21 cellular contexts compared by ENCODE assay signal in genomic region chr16:57100445-57100844, GRCh38.
"Had no signal": no experiment of that assay in that cellular context is flagged by ENCODE, and none has a peak within 500 bp of the region (broad histone marks: within the 10 kb centered on the region; RNA-seq: fewer than 3 reads in every experiment).

No MANE protein-coding gene starts in this region.

- H3K4me3 ChIP-seq: gastrocnemius medialis, left lung, mucosa of descending colon, smooth muscle cell, suprapubic skin, transverse colon, upper lobe of right lung, uterus had no signal

- H3K9me3 ChIP-seq: gastrocnemius medialis, left lung, mucosa of descending colon, neutrophil, suprapubic skin, transverse colon, upper lobe of right lung, uterus had no signal

- H3K4me1 ChIP-seq: gastrocnemius medialis, parathyroid adenoma, uterus had no signal

- DNase-seq: cortex of kidney; effector CD4-positive, alpha-beta T cell; gastrocnemius medialis; head of caudate nucleus; left lung; mucosa of descending colon; naive B cell; stimulated activated CD4-positive, alpha-beta T cell treated with anti-CD3 and anti-CD28 coated beads, Interleukin-12 subunit alpha, Interleukin-12 subunit beta, amount 100 ng/mL, for 4 hours; stimulated activated CD4-positive, alpha-beta T cell treated with anti-CD3 and anti-CD28 coated beads, Interleukin-1b, Interleukin-23, amount 100 ng/mL, for 48 hours; stimulated activated CD4-positive, alpha-beta T cell treated with anti-CD3 and anti-CD28 coated beads, Interleukin-4, amount 100 ng/mL, for 1 hour; stimulated activated CD8-positive, alpha-beta memory T cell treated with anti-CD3 and anti-CD28 coated beads, Interleukin-4, amount 100 ng/mL, for 48 hours; stimulated activated naive CD4-positive, alpha-beta T cell treated with Interleukin-2 at 50 U/mL for 16 hours; transverse colon; upper lobe of right lung; uterus had no signal

- H3K27ac ChIP-seq: gastrocnemius medialis, left lung, neutrophil, parathyroid adenoma, suprapubic skin, transverse colon, upper lobe of right lung, uterus had no signal

- H2AFZ ChIP-seq: parathyroid adenoma had no signal

- H3K27me3 ChIP-seq: gastrocnemius medialis, left lung, neutrophil, suprapubic skin, transverse colon, upper lobe of right lung, uterus had no signal

- ATAC-seq: gastrocnemius medialis; mucosa of descending colon; natural killer cell treated with Interleukin-12 subunit alpha and Interleukin-12 subunit beta and Interleukin-15 and Interleukin-18, amount 100 ng/mL, for 72 hours; sciatic nerve; upper lobe of right lung had no signal

- H3K36me3 ChIP-seq: gastrocnemius medialis, left lung, suprapubic skin, transverse colon, upper lobe of right lung, uterus had no signal

- H3K79me2 ChIP-seq: parathyroid adenoma had no signal

- H3K4me2 ChIP-seq: smooth muscle cell had no signal

- H3K9ac ChIP-seq: parathyroid adenoma had no signal
